ENCODE assay signal across 1 cellular context in the genomic region with DNA sequence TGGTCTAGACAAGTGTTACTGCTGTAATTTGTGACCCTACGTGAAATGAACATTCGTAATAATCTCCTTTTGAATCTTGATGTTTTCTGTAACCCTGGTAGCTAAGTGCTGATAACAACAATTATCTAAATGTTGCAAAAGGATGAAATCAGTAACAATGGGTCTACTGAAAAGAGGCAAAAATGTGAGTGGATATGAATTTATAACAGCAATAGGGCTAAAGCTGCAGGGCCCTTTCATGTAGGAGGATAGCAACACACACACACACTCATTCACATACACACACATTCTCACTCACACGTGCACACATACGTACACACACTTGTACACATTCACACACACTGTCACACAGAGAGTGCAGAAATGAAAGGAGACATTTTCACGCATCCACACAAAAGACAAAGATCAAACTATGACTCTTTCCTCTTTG.
TF ChIP-seq lines count a peak whose summit lies in the region.

No MANE protein-coding gene starts in this region.

TF ChIP-seq in K562, 482 proteins besides CTCF, POLR2A, EP300 and RAD21 (continued from another document):
- TF ChIP-seq, protein P1, sequence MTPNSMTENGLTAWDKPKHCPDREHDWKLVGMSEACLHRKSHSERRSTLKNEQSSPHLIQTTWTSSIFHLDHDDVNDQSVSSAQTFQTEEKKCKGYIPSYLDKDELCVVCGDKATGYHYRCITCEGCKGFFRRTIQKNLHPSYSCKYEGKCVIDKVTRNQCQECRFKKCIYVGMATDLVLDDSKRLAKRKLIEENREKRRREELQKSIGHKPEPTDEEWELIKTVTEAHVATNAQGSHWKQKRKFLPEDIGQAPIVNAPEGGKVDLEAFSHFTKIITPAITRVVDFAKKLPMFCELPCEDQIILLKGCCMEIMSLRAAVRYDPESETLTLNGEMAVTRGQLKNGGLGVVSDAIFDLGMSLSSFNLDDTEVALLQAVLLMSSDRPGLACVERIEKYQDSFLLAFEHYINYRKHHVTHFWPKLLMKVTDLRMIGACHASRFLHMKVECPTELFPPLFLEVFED (CRISPR knock-in tag; conservative IDR thresholded peaks at IDR 0.05): peak; percentile 99
- no peak for TF ChIP-seq NR3C1 (CRISPR knock-in tag; IDR thresholded peaks at IDR 0.05)
